9 cellular contexts compared by ENCODE assay signal in genomic region chr4:11428701-11429571, GRCh38. TPM values are rescaled to one million over a fixed set of nuclear protein-coding genes. Genes with fewer than 3 reads are reported as not detected.
DNase-seq lines count a peak whose midpoint lies in the region; ATAC-seq and TF ChIP-seq lines count a peak whose summit lies in the region.
"Had no signal": no experiment of that assay in that cellular context is flagged by ENCODE, and none has a peak within 500 bp of the region (broad histone marks: within the 10 kb centered on the region; RNA-seq: fewer than 3 reads in every experiment).

TSS of gene HS3ST1 (minus strand) at chr4:11428894. CDS start at chr4:11400005, 28,889 bp downstream.

- intact Hi-C loops in stomach (cut with DNase I; ENCODE audit: low total_unique reads), result no loop called here

- H3K4me1 ChIP-seq in stomach, result peaks cover 14 to 43% (median 28%) of the 10 kb centered on the region in 4 donors

- H3K4me3 ChIP-seq in fibroblast of mammary gland (ENCODE audit: control insufficient read depth, low read depth, low read length) (peak within 1 kb of the TSS; percentile 15), stomach (peak within 1 kb of the TSS; percentile 63 to 76 (median 64))

- TF ChIP-seq CTCF in fibroblast of mammary gland (conservative IDR thresholded peaks at IDR 0.05; ENCODE audit: control insufficient read depth, insufficient read depth, low read depth, low read length) (no peak), stomach (IDR thresholded peaks at IDR 0.05) (peak in 5 of 7 experiments; percentile 47 to 90 (median 69))

- peak in 1 of 4 donors; percentile 33 for TF ChIP-seq POLR2A in stomach (IDR thresholded peaks at IDR 0.05)

- no peak for TF ChIP-seq EP300 in stomach (IDR thresholded peaks at IDR 0.05)

- 0 to 1% (median 1%) methylated on average over 48 to 75 of the region's 75 CpGs for WGBS in stomach, 5 donors

- H3K9me3 ChIP-seq in stomach, result no peaks in the 10 kb centered on the region

- H3K36me3 ChIP-seq in stomach, result no peaks in the 10 kb centered on the region

- peak; percentile 66 for ATAC-seq in HG02852 (IDR thresholded peaks at IDR 0.05; ENCODE audit: unreplicated experiment)

- peaks cover 0 to 30% (median 4%) of the 10 kb centered on the region in 3 donors for H3K27me3 ChIP-seq in stomach

- peak within 1 kb of the TSS; percentile 79 to 95 (median 90) for H3K27ac ChIP-seq in stomach

- DNase-seq in NCI-H82 (lab: John Stamatoyannopoulos, UW) (peak; percentile 18), NCI-H82 treated with DMSO at 0.1 percent for 48 hours (lab: John Stamatoyannopoulos, UW; ENCODE audit: unreplicated experiment) (no peak), NCI-H1694 treated with DMSO at 0.1 percent for 48 hours (lab: John Stamatoyannopoulos, UW) (peak; percentile 45), fibroblast of mammary gland (ENCODE audit: low read depth) (peak; percentile 26), myocyte (ENCODE audit: low read depth) (peak; percentile 75), stomach (peak; percentile 90)
- DNase-seq in activated CD8-positive, alpha-beta memory T cell treated with anti-CD3 and anti-CD28 coated beads, Interleukin-2, amount 50 U/mL, for 48 hours, result peak; percentile 67

RNA-seq across cellular contexts. Expression of gene HS3ST1, which starts in this region (rescaled TPM):
- 0.05 and 0.16 TPM in 2 replicates for total RNA-seq in myocyte
- 0.06 TPM for polyA plus RNA-seq in myocyte (2012)
- 100 to 1,000 TPM in 1 of 5 donors, 1 to 10 TPM in 2, under 1 TPM in 1, not detected in 1; 0.58 to 123 (median 2.7) TPM for total RNA-seq in stomach
- polyA plus RNA-seq in stomach, result 1 to 10 TPM; 2.9 to 7.8 (median 4.1) TPM
- polyA plus RNA-seq: BJ had no signal

Comparison
In these comparisons a context has a peak if more than half of its experiments do, and no peak if none do; other contexts are left out.
1. Peak in DNase-seq in myocyte; RNA of the gene not detected or under 1 TPM.